Comparison of ENCODE assay signal across 22 cellular contexts in the genomic region with DNA sequence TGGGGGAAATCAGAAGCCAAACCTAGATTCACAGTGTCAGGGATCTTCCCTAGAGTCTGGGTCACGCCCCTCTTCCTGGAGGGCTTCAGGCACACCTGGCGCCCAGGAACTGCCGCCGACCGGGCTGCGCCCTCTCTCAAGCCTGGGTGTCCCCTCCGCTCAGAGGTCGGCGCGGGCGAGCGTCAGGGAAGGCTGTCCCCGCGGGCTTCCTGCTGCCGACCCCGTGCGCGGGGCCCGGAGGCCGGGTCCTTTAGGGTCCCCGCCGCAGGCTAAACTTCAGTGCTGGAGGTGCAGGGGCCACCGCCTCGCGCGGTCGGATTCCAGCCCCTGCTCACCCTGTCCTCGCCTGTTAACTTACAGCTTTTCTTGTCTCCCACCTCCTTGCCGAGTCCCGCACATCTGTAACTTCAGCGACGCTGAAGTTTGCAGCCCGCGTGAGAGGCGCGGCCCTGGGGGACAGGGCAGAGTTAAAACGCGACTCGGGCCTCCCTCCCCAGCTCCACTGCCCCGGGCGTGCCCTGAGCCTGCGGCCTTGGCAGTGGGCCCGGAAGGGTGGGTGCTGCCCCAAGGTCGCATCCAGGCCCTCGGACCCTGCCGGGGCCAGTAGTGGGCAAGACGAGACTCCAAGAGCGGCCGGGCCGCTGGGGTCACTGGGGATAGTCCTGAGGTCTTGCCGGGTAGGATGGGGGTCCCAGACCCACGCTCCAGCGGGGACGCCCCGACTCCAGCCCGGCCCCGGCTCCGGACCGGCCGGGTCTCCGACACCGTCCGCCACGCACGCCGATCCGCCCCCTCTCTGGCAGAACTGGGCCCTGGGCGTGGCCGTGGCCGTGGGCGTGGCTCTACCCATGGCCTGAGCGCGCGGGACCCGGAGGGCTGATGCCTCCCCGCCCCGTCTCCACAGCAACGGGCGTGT.
"Had no signal": no experiment of that assay in that cellular context is flagged by ENCODE, and none has a peak within 500 bp of the region (broad histone marks: within the 10 kb centered on the region; RNA-seq: fewer than 3 reads in every experiment).

No MANE protein-coding gene starts in this region.

- H3K9ac ChIP-seq: neural progenitor cell, parathyroid adenoma had no signal

- H3K27me3 Mint-ChIP-seq: memory B cell; natural killer cell treated with Interleukin-12 subunit alpha and Interleukin-12 subunit beta and Interleukin-15 and Interleukin-18, amount 100 ng/mL, for 72 hours had no signal

- H3K4me3 ChIP-seq: cardiac muscle cell, left ventricle myocardium inferior, lower lobe of right lung, neural progenitor cell, prostate gland, right lobe of liver, stomach, tibial nerve had no signal

- DNase-seq: cortex of kidney; dorsolateral prefrontal cortex; effector memory CD4-positive, alpha-beta T cell; glutamatergic neuron; immature natural killer cell; left ventricle myocardium inferior; lower lobe of right lung; nucleus accumbens; right lobe of liver; stimulated activated CD4-positive, alpha-beta T cell treated with anti-CD3 and anti-CD28 coated beads, Interleukin-2, amount 100 ng/mL, for 24 hours; stimulated activated CD4-positive, alpha-beta T cell treated with anti-CD3 and anti-CD28 coated beads, Interleukin-4, amount 100 ng/mL, for 4 hours; stimulated activated naive CD4-positive, alpha-beta T cell; stomach had no signal

- ATAC-seq: esophagus mucosa, right lobe of liver had no signal

- H3K4me1 Mint-ChIP-seq: immature natural killer cell, memory B cell, mesothelial cell of epicardium, neural progenitor cell had no signal

- H3K9me3 ChIP-seq: prostate gland had no signal

- H3K27me3 ChIP-seq: cardiac muscle cell, neural progenitor cell, right lobe of liver, stomach, tibial nerve had no signal

- H3K4me2 ChIP-seq: neural progenitor cell had no signal

- H3K4me3 Mint-ChIP-seq: immature natural killer cell; memory B cell; mesothelial cell of epicardium; natural killer cell treated with Interleukin-12 subunit alpha and Interleukin-12 subunit beta and Interleukin-15 and Interleukin-18, amount 100 ng/mL, for 72 hours; neural progenitor cell had no signal

- H3K4me1 ChIP-seq: left ventricle myocardium inferior, lower lobe of right lung, neural progenitor cell, parathyroid adenoma, prostate gland, right lobe of liver, stomach, tibial nerve had no signal

- H3K27ac ChIP-seq: cardiac muscle cell, left ventricle myocardium inferior, lower lobe of right lung, neural progenitor cell, parathyroid adenoma, prostate gland, right lobe of liver, stomach, tibial nerve had no signal

- H3K36me3 Mint-ChIP-seq: immature natural killer cell, memory B cell, neural progenitor cell had no signal

- H3K36me3 ChIP-seq: cardiac muscle cell, left ventricle myocardium inferior, lower lobe of right lung, neural progenitor cell, prostate gland, right lobe of liver, stomach, tibial nerve had no signal

- H3K27ac Mint-ChIP-seq: immature natural killer cell; memory B cell; mesothelial cell of epicardium; natural killer cell treated with Interleukin-12 subunit alpha and Interleukin-12 subunit beta and Interleukin-15 and Interleukin-18, amount 100 ng/mL, for 72 hours; neural progenitor cell had no signal
